In genomic region chr22:50245214-50246072, GRCh38 we compare ENCODE assay signal across 8 cellular contexts. TPM values are rescaled to one million over a fixed set of nuclear protein-coding genes. Genes with fewer than 3 reads are reported as not detected.
DNase-seq lines count a peak whose midpoint lies in the region; ATAC-seq and TF ChIP-seq lines count a peak whose summit lies in the region.

No MANE protein-coding gene starts in this region.

- H3K36me3 ChIP-seq in Peyer's patch (peaks cover 0 to 13% (median 0%) of the 10 kb centered on the region in 3 donors), endocrine pancreas (ENCODE audit: control insufficient read depth, insufficient read depth, low read length) (no peaks in the 10 kb centered on the region)

- H3K4me3 ChIP-seq in Peyer's patch (peak overlapping the region; percentile 77 to 89 (median 88)), endocrine pancreas (ENCODE audit: control insufficient read depth, insufficient read depth, low read length) (no peak overlapping the region)

- H3K9ac ChIP-seq in endocrine pancreas (ENCODE audit: control insufficient read depth, insufficient read depth, low read length), result peak overlapping the region; percentile 90

- no peaks in the 10 kb centered on the region for H3K9me3 Mint-ChIP-seq in nephron

- H3K27ac Mint-ChIP-seq in nephron, result peak overlapping the region; percentile 91 to 96 (median 95)

- ATAC-seq in GM19324 (IDR thresholded peaks at IDR 0.05; ENCODE audit: low FRiP score, unreplicated experiment), result peak; percentile 7
- ATAC-seq in HG03565 (IDR thresholded peaks at IDR 0.05; ENCODE audit: unreplicated experiment), result no peak
- ATAC-seq in HG02973 (IDR thresholded peaks at IDR 0.05; ENCODE audit: unreplicated experiment), result no peak

- TF ChIP-seq POLR2A in Peyer's patch (IDR thresholded peaks at IDR 0.05), result no peak

- H3K4me3 Mint-ChIP-seq in nephron, result peak overlapping the region; percentile 97 to 100 (median 99)

- H3K27me3 Mint-ChIP-seq in nephron (ENCODE audit: low read depth), result no peaks in the 10 kb centered on the region

- TF ChIP-seq CTCF in Peyer's patch (IDR thresholded peaks at IDR 0.05) (no peak), nephron (IDR thresholded peaks at IDR 0.05; ENCODE audit: unreplicated experiment in 3 of 3) (no peak)

- H3K4me1 Mint-ChIP-seq in nephron, result peaks cover 23% of the 10 kb centered on the region

- H3K36me3 Mint-ChIP-seq in nephron (ENCODE audit: low read depth), result no peaks in the 10 kb centered on the region

- H3K27ac ChIP-seq in Peyer's patch, result peak overlapping the region; percentile 94 to 98 (median 95)

- H3K4me1 ChIP-seq in Peyer's patch (peaks cover 13 to 79% (median 43%) of the 10 kb centered on the region in 4 donors), endocrine pancreas (ENCODE audit: control insufficient read depth, insufficient read depth, low read length) (no peaks in the 10 kb centered on the region)

- H3K27me3 ChIP-seq in Peyer's patch (no peaks in the 10 kb centered on the region), endocrine pancreas (ENCODE audit: control insufficient read depth, insufficient read depth, low read length) (no peaks in the 10 kb centered on the region)

- DNase-seq in Peyer's patch (no peak), anterior cingulate cortex (lab: John Stamatoyannopoulos, UW) (no peak), NCI-H226 (no peak)

- no peaks in the 10 kb centered on the region for H3K9me3 ChIP-seq in Peyer's patch
- H3K9me3 ChIP-seq in endocrine pancreas (ENCODE audit: control insufficient read depth, low read length), result no peaks in the 10 kb centered on the region

RNA-seq across cellular contexts. Expression of gene TUBGCP6, which starts 0.6 kb away (rescaled TPM):
- 100 to 1,000 TPM in 2 of 4 donors, 10 to 100 TPM in 2; 51.5 to 163 (median 111) TPM for total RNA-seq in Peyer's patch

RNA-seq across cellular contexts. Expression of gene HDAC10, which starts 5.6 kb away (rescaled TPM):
- 100 to 1,000 TPM in 3 of 4 donors, 10 to 100 TPM in 1; 57.3 to 165 (median 119) TPM for total RNA-seq in Peyer's patch

RNA-seq across cellular contexts. Expression of gene MAPK12, which starts 16.0 kb away (rescaled TPM):
- 10 to 100 TPM in 1 of 4 donors, 1 to 10 TPM in 3; 1.2 to 37.1 (median 5.4) TPM for total RNA-seq in Peyer's patch

RNA-seq across cellular contexts. Expression of gene MAPK11, which starts 24.7 kb away (rescaled TPM):
- 10 to 100 TPM in 1 of 4 donors, 1 to 10 TPM in 2, not detected in 1; 2.0 to 14.0 (median 2.5) TPM for total RNA-seq in Peyer's patch

RNA-seq across cellular contexts. Expression of gene SELENOO, which starts 44.6 kb away (rescaled TPM):
- total RNA-seq in Peyer's patch, result 100 to 1,000 TPM in 1 of 4 donors, 10 to 100 TPM in 3; 48.7 to 101 (median 74.0) TPM
